In the genomic region with DNA sequence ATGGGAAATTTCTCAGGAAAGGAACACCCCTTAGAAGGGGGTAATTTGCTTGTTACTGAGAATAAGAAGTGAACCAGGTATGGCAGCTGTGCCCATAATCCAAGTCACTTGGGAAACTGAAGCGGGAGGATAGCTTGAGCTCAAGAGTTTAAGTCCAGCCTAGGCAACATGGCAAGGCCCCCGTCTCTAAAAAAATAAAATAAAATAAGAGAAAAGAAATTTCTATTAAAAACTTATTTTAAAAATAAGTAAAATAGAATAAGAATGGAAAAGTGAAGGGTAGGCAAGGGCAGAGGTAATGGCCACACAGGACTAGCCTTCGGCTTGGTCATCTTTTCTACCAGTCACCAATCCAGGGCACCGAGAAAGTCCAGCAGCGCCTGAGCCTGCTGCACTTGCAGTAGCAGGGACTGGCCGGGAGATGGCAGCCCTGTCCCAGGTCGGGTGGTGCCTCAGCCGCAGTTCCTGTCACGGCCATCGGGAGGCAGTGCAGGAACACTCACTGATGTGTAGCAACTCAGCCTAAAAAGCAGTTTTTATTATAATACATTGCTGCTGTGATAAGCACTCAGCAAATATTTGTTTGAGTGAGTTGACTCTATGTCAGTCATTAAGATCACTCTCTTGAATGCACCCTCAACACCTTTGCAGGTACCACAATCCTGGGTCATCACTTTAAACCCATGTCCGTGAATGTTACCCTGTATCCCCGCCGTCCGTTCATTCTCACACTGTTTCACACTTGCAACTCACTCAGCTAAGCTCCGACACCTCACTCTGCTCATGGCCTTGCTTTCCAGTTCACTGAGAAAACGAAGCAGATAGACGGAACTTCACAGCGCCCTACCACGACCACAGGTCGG, we compare ENCODE assay signal across 8 cellular contexts. TPM values are rescaled to one million over a fixed set of nuclear protein-coding genes. Genes with fewer than 3 reads are reported as not detected.
DNase-seq lines count a peak whose midpoint lies in the region; ATAC-seq, FAIRE-seq and TF ChIP-seq lines count a peak whose summit lies in the region.

No MANE protein-coding gene starts in this region.

- H3K27me3 ChIP-seq in AG04450 (ENCODE audit: control insufficient read depth, insufficient read depth, low read length), result no peaks in the 10 kb centered on the region
- H3K27me3 ChIP-seq in breast epithelium, result no peaks in the 10 kb centered on the region

- H3K27ac ChIP-seq in AG04450 (ENCODE audit: low read depth, low read length) (no peak overlapping the region), breast epithelium (no peak overlapping the region)

- peak; percentile 100 for TF ChIP-seq CTCF in AG04450 (IDR thresholded peaks at IDR 0.05; ENCODE audit: low read depth, low read length)
- TF ChIP-seq CTCF in WI38 (IDR thresholded peaks at IDR 0.05; ENCODE audit: low read depth, low read length), result peak; percentile 100
- TF ChIP-seq CTCF in breast epithelium (IDR thresholded peaks at IDR 0.05), result peak; percentile 100

- no peak for TF ChIP-seq POLR2A in breast epithelium (IDR thresholded peaks at IDR 0.05)

- POLR2A ChIA-PET in AG04450 (lab: Yijun Ruan, JAX), result no interaction called here

- H3K4me3 ChIP-seq in AG04450 (ENCODE audit: low read depth, low read length), result no peak overlapping the region
- no peak overlapping the region for H3K4me3 ChIP-seq in WI38 (ENCODE audit: low read depth, low read length)
- no peak overlapping the region for H3K4me3 ChIP-seq in breast epithelium

- no peaks in the 10 kb centered on the region for H3K36me3 ChIP-seq in breast epithelium

- intact Hi-C loops in breast epithelium (cut with DNase I; ENCODE audit: low total_unique reads), result no loop called here

- H3K9me3 ChIP-seq in AG04450 (ENCODE audit: control insufficient read depth, insufficient read depth, low read length), result no peaks in the 10 kb centered on the region
- H3K9me3 ChIP-seq in breast epithelium, result no peaks in the 10 kb centered on the region

- ATAC-seq in GM18517 (IDR thresholded peaks at IDR 0.05; ENCODE audit: unreplicated experiment), result peak; percentile 81
- ATAC-seq in HG03060 (IDR thresholded peaks at IDR 0.05; ENCODE audit: low read depth, unreplicated experiment), result peak; percentile 60

- H3K4me1 ChIP-seq in breast epithelium, result no peaks in the 10 kb centered on the region

- CTCF ChIA-PET in AG04450 (lab: Charles Lee), result interaction anchor here (0.5 to 7.9 kb wide), 39 partner anchors 8 to 1066 kb away, joined by 3 to 196 read pairs (median 4); no protein-coding TSS in a partner anchor

- DNase-seq in AG04450 (ENCODE audit: low read depth, low spot score) (peak; percentile 55), NCI-H2227 (lab: John Stamatoyannopoulos, UW; ENCODE audit: unreplicated experiment) (peak; percentile 85), breast epithelium (ENCODE audit: low spot score in 2 of 2) (peak; percentile 87 to 93)
- peak; percentile 80 to 88 for DNase-seq in stimulated activated CD4-positive, alpha-beta T cell treated with anti-CD3 and anti-CD28 coated beads, Interleukin-1b, Interleukin-23, amount 100 ng/mL, for 1 hour (ENCODE audit: low read depth in 2 of 2)

- FAIRE-seq in islet of Langerhans (lab: Jason Lieb, UNC), result peak; percentile 43

RNA-seq across cellular contexts. Expression of a gene that starts 23.2 kb away (rescaled TPM):
- polyA plus RNA-seq in AG04450 (2011; rRNA removed), result not detected in 2 replicates
- not detected in 2 replicates for polyA minus RNA-seq in AG04450 (2011; rRNA and poly(A)+ RNA removed)
- under 1 TPM in 1 of 3 donors, not detected in 2; 0.32 TPM for total RNA-seq in breast epithelium
